Comparison of ENCODE assay signal across 18 cellular contexts in the genomic region with DNA sequence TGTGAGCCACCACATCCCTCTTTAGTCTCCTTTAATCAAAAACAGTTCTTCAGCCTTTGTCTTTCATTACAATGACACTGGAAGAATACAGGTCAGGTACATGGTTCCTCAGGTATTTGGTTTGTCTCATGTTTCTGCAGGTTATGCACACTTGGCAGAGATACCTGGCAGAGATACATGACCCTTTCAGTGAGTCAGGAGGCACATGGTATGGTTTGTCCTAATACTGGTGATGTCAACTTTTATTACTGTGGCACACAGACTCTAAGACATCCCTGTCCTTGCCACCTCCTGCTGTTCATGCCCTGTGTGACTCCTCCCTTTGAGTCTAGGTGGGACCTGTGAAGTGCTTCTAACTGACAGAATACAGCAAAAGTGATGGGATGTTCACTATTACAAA. TPM values are rescaled to one million over a fixed set of nuclear protein-coding genes. Genes with fewer than 3 reads are reported as not detected.
DNase-seq lines count a peak whose midpoint lies in the region; ATAC-seq and TF ChIP-seq lines count a peak whose summit lies in the region.
"Had no signal": no experiment of that assay in that cellular context is flagged by ENCODE, and none has a peak within 500 bp of the region (broad histone marks: within the 10 kb centered on the region; RNA-seq: fewer than 3 reads in every experiment).

No MANE protein-coding gene starts in this region.

- H3K4me3 Mint-ChIP-seq in HFFc6: peak overlapping the region; percentile 15; the same call in 1 of the 2 replicates
- H3K4me3 Mint-ChIP-seq in CD14-positive monocyte: no peak overlapping the region
- no peak overlapping the region for H3K4me3 Mint-ChIP-seq in activated T-cell treated with anti-CD3 and anti-CD28 coated beads, Interleukin-2, amount 50 U/mL, for 24 hours
- H3K4me3 Mint-ChIP-seq: activated naive CD4-positive, alpha-beta T cell treated with anti-CD3 and anti-CD28 coated beads, Interleukin-2, amount 10 ng/mL, durations not matched to agents 7 days and 5 days; natural killer cell treated with Interleukin-12 subunit alpha and Interleukin-12 subunit beta and Interleukin-15 and Interleukin-18, amount 100 ng/mL, for 72 hours; T-helper 1 cell treated with Interleukin-12 subunit alpha and Interleukin-12 subunit beta and Interleukin-4 antibody, amounts not matched to agents 30 μg/mL and 1 μg/mL, for 36 hours had no signal

- peak overlapping the region; percentile 90 for H3K27ac ChIP-seq in PC-9
- H3K27ac ChIP-seq: thyroid gland had no signal

- no peaks in the 10 kb centered on the region for H3K9me3 Mint-ChIP-seq in HFFc6
- peaks cover 0 to 3% (median 0%) of the 10 kb centered on the region in 7 donors for H3K9me3 Mint-ChIP-seq in CD14-positive monocyte
- no peaks in the 10 kb centered on the region for H3K9me3 Mint-ChIP-seq in activated T-cell treated with anti-CD3 and anti-CD28 coated beads, Interleukin-2, amount 50 U/mL, for 24 hours
- H3K9me3 Mint-ChIP-seq: activated naive CD4-positive, alpha-beta T cell treated with anti-CD3 and anti-CD28 coated beads, Interleukin-2, amount 10 ng/mL, durations not matched to agents 7 days and 5 days; natural killer cell treated with Interleukin-12 subunit alpha and Interleukin-12 subunit beta and Interleukin-15 and Interleukin-18, amount 100 ng/mL, for 72 hours; T-helper 1 cell treated with Interleukin-12 subunit alpha and Interleukin-12 subunit beta and Interleukin-4 antibody, amounts not matched to agents 30 μg/mL and 1 μg/mL, for 36 hours had no signal

- DNase-seq in A172 (ENCODE audit: low spot score) (peak; percentile 16), HFFc6 (no peak), PC-9 (peak; percentile 34 to 84), kidney tubule cell (ENCODE audit: low spot score) (peak; percentile 80), CD14-positive monocyte (ENCODE audit: low spot score) (no peak)
- no peak for DNase-seq in stimulated activated CD4-positive, alpha-beta T cell treated with anti-CD3 and anti-CD28 coated beads, Interleukin-4, amount 100 ng/mL, for 24 hours
- no peak for DNase-seq in activated T-cell treated with anti-CD3 and anti-CD28 coated beads, Interleukin-2, amount 50 U/mL, for 24 hours
- DNase-seq: activated CD4-positive, alpha-beta T cell treated with anti-CD3 and anti-CD28 coated beads for 1 hour; activated naive CD4-positive, alpha-beta T cell treated with anti-CD3 and anti-CD28 coated beads, Interleukin-2, amount 10 ng/mL, durations not matched to agents 7 days and 5 days; DMS 273 treated with DMSO at 0.1 percent for 48 hours; effector CD4-positive, alpha-beta T cell; NCI-H446 treated with DMSO at 0.1 percent for 48 hours; stimulated activated CD4-positive, alpha-beta T cell treated with anti-CD3 and anti-CD28 coated beads, Interleukin-1b, Interleukin-23, amount 100 ng/mL, for 48 hours; stimulated activated CD8-positive, alpha-beta memory T cell treated with anti-CD3 and anti-CD28 coated beads, Interleukin-4, amount 100 ng/mL, for 48 hours; thyroid gland had no signal

- intact Hi-C loops in PC-9 (cut with micrococcal nuclease; ENCODE audit: unreplicated experiment) (loop anchor here (2.0 to 5.0 kb wide), 2 partner anchors 57 to 202 kb away; no protein-coding TSS in a partner anchor), CD14-positive monocyte (cut with micrococcal nuclease) (no loop called here)

- CTCF ChIA-PET in PC-9 (lab: Charles Lee): no interaction called here

- H3F3A ChIP-seq in PC-9 (ENCODE audit: insufficient read depth, low read depth): peaks cover 35% of the 10 kb centered on the region

- peak overlapping the region; percentile 69; the same call in 1 of the 2 replicates for H3K4me2 ChIP-seq in PC-9

- H3K9me3 ChIP-seq in PC-9 (ENCODE audit: insufficient read depth, low read depth): no peaks in the 10 kb centered on the region; the same call in 1 of the 2 replicates
- H3K9me3 ChIP-seq: thyroid gland had no signal

- H3K4me1 Mint-ChIP-seq in HFFc6 (ENCODE audit: low read depth) (peaks cover 63% of the 10 kb centered on the region), CD14-positive monocyte (peaks cover 20% of the 10 kb centered on the region)
- peaks cover 17% of the 10 kb centered on the region for H3K4me1 Mint-ChIP-seq in activated T-cell treated with anti-CD3 and anti-CD28 coated beads, Interleukin-2, amount 50 U/mL, for 24 hours (ENCODE audit: low read depth)

- H3K4me3 ChIP-seq in PC-9: no peak overlapping the region
- H3K4me3 ChIP-seq: thyroid gland had no signal

- H3K79me2 ChIP-seq in PC-9 (ENCODE audit: low read depth): no peaks in the 10 kb centered on the region

- no TSS peak for BruUV-seq in PC-9 (replicated peaks; lab: Mats Ljungman, UMichigan)

- H3K27ac Mint-ChIP-seq in HFFc6 (peak overlapping the region; percentile 95), CD14-positive monocyte (no peak overlapping the region)
- no peak overlapping the region for H3K27ac Mint-ChIP-seq in activated T-cell treated with anti-CD3 and anti-CD28 coated beads, Interleukin-2, amount 50 U/mL, for 24 hours
- H3K27ac Mint-ChIP-seq: activated naive CD4-positive, alpha-beta T cell treated with anti-CD3 and anti-CD28 coated beads, Interleukin-2, amount 10 ng/mL, durations not matched to agents 7 days and 5 days; T-helper 1 cell treated with Interleukin-12 subunit alpha and Interleukin-12 subunit beta and Interleukin-4 antibody, amounts not matched to agents 30 μg/mL and 1 μg/mL, for 36 hours had no signal

- no peaks in the 10 kb centered on the region for H3K27me3 ChIP-seq in PC-9 (ENCODE audit: insufficient read depth, low read depth)
- H3K27me3 ChIP-seq: thyroid gland had no signal

- H3K27me3 Mint-ChIP-seq in HFFc6 (ENCODE audit: insufficient read depth) (no peaks in the 10 kb centered on the region; the same call in 1 of the 2 replicates), CD14-positive monocyte (ENCODE audit: low read depth in 3 of 3) (peaks cover 0 to 4% (median 0%) of the 10 kb centered on the region in 3 donors)
- H3K27me3 Mint-ChIP-seq in activated T-cell treated with anti-CD3 and anti-CD28 coated beads, Interleukin-2, amount 50 U/mL, for 24 hours: no peaks in the 10 kb centered on the region
- H3K27me3 Mint-ChIP-seq: activated naive CD4-positive, alpha-beta T cell treated with anti-CD3 and anti-CD28 coated beads, Interleukin-2, amount 10 ng/mL, durations not matched to agents 7 days and 5 days; natural killer cell treated with Interleukin-12 subunit alpha and Interleukin-12 subunit beta and Interleukin-15 and Interleukin-18, amount 100 ng/mL, for 72 hours had no signal

- no peak for TF ChIP-seq CTCF in HFFc6 (IDR thresholded peaks at IDR 0.05)
- no peak for TF ChIP-seq CTCF in PC-9 (conservative IDR thresholded peaks at IDR 0.05)
- TF ChIP-seq CTCF in CD14-positive monocyte (IDR thresholded peaks at IDR 0.05): no peak

- H3K36me3 ChIP-seq in PC-9 (ENCODE audit: low read depth): no peaks in the 10 kb centered on the region
- H3K36me3 ChIP-seq: thyroid gland had no signal

- H3K36me3 Mint-ChIP-seq in HFFc6 (ENCODE audit: low read depth): peaks cover 7% of the 10 kb centered on the region; the same call in 1 of the 2 replicates
- H3K36me3 Mint-ChIP-seq in CD14-positive monocyte: no peaks in the 10 kb centered on the region
- H3K36me3 Mint-ChIP-seq in activated T-cell treated with anti-CD3 and anti-CD28 coated beads, Interleukin-2, amount 50 U/mL, for 24 hours (ENCODE audit: low read depth): no peaks in the 10 kb centered on the region
- H3K36me3 Mint-ChIP-seq: activated naive CD4-positive, alpha-beta T cell treated with anti-CD3 and anti-CD28 coated beads, Interleukin-2, amount 10 ng/mL, durations not matched to agents 7 days and 5 days; natural killer cell treated with Interleukin-12 subunit alpha and Interleukin-12 subunit beta and Interleukin-15 and Interleukin-18, amount 100 ng/mL, for 72 hours had no signal

- ATAC-seq in GM21619 (IDR thresholded peaks at IDR 0.05; ENCODE audit: unreplicated experiment): no peak
- ATAC-seq: natural killer cell treated with Interleukin-12 subunit alpha and Interleukin-12 subunit beta and Interleukin-15 and Interleukin-18, amount 100 ng/mL, for 72 hours had no signal

- POLR2A ChIA-PET in PC-9 (lab: Charles Lee; ENCODE audit: unreplicated experiment): no interaction called here

- no peak overlapping the region for H2AFZ ChIP-seq in PC-9

- no peaks in the 10 kb centered on the region for H4K20me1 ChIP-seq in PC-9 (ENCODE audit: insufficient read depth)

- no peaks in the 10 kb centered on the region for H3K9me2 ChIP-seq in PC-9 (ENCODE audit: insufficient read depth)

- peaks cover 54% of the 10 kb centered on the region for H3K4me1 ChIP-seq in PC-9 (replicated peaks; ENCODE audit: insufficient read depth)
- H3K4me1 ChIP-seq: thyroid gland had no signal

RNA-seq across cellular contexts. Expression of a gene that starts 58.4 kb away (rescaled TPM):
- 30.4 and 33.9 TPM in 2 replicates for total RNA-seq in A172 (2014; rRNA removed; shearing (Covaris generic))
- 10 to 100 TPM; 22.2 to 33.7 (median 28.2) TPM for total RNA-seq in HFFc6 (2021; fragmentation: NEBNext Ultra II Directional; extraction: Animal tissue kit (Norgen Biotek cat#: 25700))
- 26.1 and 36.4 TPM in 2 replicates for total RNA-seq in PC-9 (2021)
- polyA plus RNA-seq in CD14-positive monocyte: 1 to 10 TPM; 1.7 to 1.8 TPM

Comparison
In these comparisons a context has a peak if more than half of its experiments do, and no peak if none do; other contexts are left out.
1. DNase-seq: peak in A172 (single experiment), PC-9 (2 of 2) and kidney tubule cell (single experiment); none in HFFc6 (single experiment), CD14-positive monocyte (single experiment), stimulated activated CD4-positive, alpha-beta T cell treated with anti-CD3 and anti-CD28 coated beads, Interleukin-4, amount 100 ng/mL, for 24 hours (single experiment) and activated T-cell treated with anti-CD3 and anti-CD28 coated beads, Interleukin-2, amount 50 U/mL, for 24 hours (single experiment).